ENCODE assay signal across 18 cellular contexts in genomic region chr1:201272838-201273237, GRCh38. TPM values are rescaled to one million over a fixed set of nuclear protein-coding genes. Genes with fewer than 3 reads are reported as not detected.
"Had no signal": no experiment of that assay in that cellular context is flagged by ENCODE, and none has a peak within 500 bp of the region (broad histone marks: within the 10 kb centered on the region; RNA-seq: fewer than 3 reads in every experiment).

No MANE protein-coding gene starts in this region.

- H3K9me3 ChIP-seq: heart left ventricle, left lung, prostate gland, tibial artery had no signal

- H3K27ac ChIP-seq: cardiac muscle cell, heart left ventricle, left lung, prostate gland, tibial artery had no signal

- DNase-seq: activated CD4-positive, alpha-beta T cell treated with anti-CD3 and anti-CD28 coated beads for 1 hour; activated CD4-positive, alpha-beta T cell treated with anti-CD3 and anti-CD28 coated beads, Interleukin-2, amount 50 U/mL, for 1 hour; activated CD8-positive, alpha-beta T cell treated with anti-CD3 and anti-CD28 coated beads, Interleukin-2, amount 10 ng/mL, durations not matched to agents 7 days and 5 days; activated gamma-delta T cell; activated naive CD4-positive, alpha-beta T cell treated with anti-CD3 and anti-CD28 coated beads, Interleukin-2, amount 50 U/mL, for 16 hours; activated naive CD8-positive, alpha-beta T cell treated with anti-CD3 and anti-CD28 coated beads, Interleukin-2, amount 50 U/mL, for 24 hours; heart left ventricle; left lung; natural killer cell; stimulated activated CD4-positive, alpha-beta T cell treated with anti-CD3 and anti-CD28 coated beads, Interleukin-4, amount 100 ng/mL, for 24 hours; stimulated activated naive CD8-positive, alpha-beta T cell treated with anti-CD3 and anti-CD28 coated beads, Interleukin-15, Interleukin-2, amounts not matched to agents 100 U/mL and 50 U/mL, for 24 hours; tibial artery had no signal

- H3K4me3 ChIP-seq: cardiac muscle cell, heart left ventricle, left lung, lung, prostate gland, tibial artery had no signal

- H3K4me1 ChIP-seq: left lung, prostate gland had no signal

- H3K27me3 ChIP-seq: cardiac muscle cell, heart left ventricle had no signal

- ATAC-seq: activated CD8-positive, alpha-beta T cell treated with anti-CD3 and anti-CD28 coated beads, Interleukin-2, amount 10 ng/mL, durations not matched to agents 7 days and 5 days; activated naive CD8-positive, alpha-beta T cell treated with anti-CD3 and anti-CD28 coated beads, Interleukin-2, amount 50 U/mL, for 24 hours; heart left ventricle; left lung; natural killer cell; stimulated activated naive CD8-positive, alpha-beta T cell treated with anti-CD3 and anti-CD28 coated beads, Interleukin-15, Interleukin-2, amounts not matched to agents 100 U/mL and 50 U/mL, for 24 hours had no signal

- H3K36me3 ChIP-seq: cardiac muscle cell, heart left ventricle, left lung, prostate gland, tibial artery had no signal

RNA-seq across cellular contexts. Expression of gene PKP1, which starts 10.5 kb away (rescaled TPM):
- total RNA-seq: activated CD8-positive, alpha-beta T cell treated with anti-CD3 and anti-CD28 coated beads, Interleukin-2, amount 10 ng/mL, durations not matched to agents 7 days and 5 days; activated T-helper 1 cell treated with anti-CD3 and anti-CD28 coated beads, Interleukin-12 subunit alpha, Interleukin-12 subunit beta, Interleukin-2, Interleukin-4 antibody, amounts not matched to agents 30 ng/mL and 10 ng/mL and 1 ng/mL, durations not matched to agents 14 hours and 24 hours and 36 hours; fibroblast of villous mesenchyme; natural killer cell; T-helper 2 cell treated with Interferon-gamma antibody and Interleukin-4, amounts not matched to agents 100 ng/mL and 5 ng/mL, for 36 hours had no signal
- polyA plus RNA-seq: cardiac muscle cell had no signal
